Comparison of ENCODE assay signal across 26 cellular contexts in the genomic region with DNA sequence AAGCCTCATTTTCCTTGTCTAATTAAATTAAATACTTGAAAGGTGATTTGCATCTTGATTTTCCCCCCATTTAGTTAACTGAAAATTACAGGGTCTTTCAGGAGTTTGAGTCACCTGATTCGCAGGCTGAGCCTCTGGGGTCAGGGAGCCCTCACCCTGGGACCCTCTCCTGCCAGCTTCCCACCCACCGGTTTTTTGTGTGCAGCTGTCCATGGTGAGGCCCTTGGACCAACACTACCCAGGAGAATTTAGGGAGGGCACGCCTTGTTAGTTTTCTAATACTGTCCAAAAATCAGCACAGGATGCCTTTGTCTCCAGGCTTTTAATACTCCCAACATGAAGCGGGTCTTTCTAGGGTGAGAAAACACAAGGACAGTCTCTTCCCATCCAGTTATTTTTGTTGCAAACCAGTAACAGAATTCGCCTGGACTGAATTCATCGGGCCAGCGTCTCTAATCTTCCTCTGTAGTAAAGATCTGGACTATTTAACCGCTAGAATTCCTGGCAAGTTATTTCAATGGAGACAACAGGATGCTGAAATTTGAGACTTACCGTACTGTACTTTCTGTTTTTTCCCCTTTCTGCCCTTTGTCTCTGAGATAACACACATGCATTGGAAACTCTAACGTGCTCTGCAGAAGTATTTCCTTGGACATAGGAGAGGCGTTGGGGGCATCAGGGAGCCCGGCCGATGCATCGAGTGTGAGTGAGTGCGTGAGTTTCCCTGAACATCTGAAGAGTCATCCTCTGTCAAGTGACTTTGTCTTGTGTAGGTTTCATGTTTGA.
DNase-seq lines count a peak whose midpoint lies in the region; FAIRE-seq lines count a peak whose summit lies in the region.
"Had no signal": no experiment of that assay in that cellular context is flagged by ENCODE, and none has a peak within 500 bp of the region (broad histone marks: within the 10 kb centered on the region; RNA-seq: fewer than 3 reads in every experiment).

No MANE protein-coding gene starts in this region.

- H3K18ac ChIP-seq in mesenchymal stem cell (ENCODE audit: low read depth in 1 of 2, low read length in 2 of 2): no peak overlapping the region

- H3K9ac ChIP-seq in mesenchymal stem cell (ENCODE audit: low read length): peak overlapping the region; percentile 46
- H3K9ac ChIP-seq: BLaER1, parathyroid adenoma had no signal

- H3K27me3 ChIP-seq in mesenchymal stem cell (ENCODE audit: control insufficient read depth in 1 of 2, insufficient read depth in 1 of 2, low read length in 2 of 2): no peaks in the 10 kb centered on the region
- H3K27me3 ChIP-seq: BLaER1 had no signal

- H3K79me1 ChIP-seq in mesenchymal stem cell (replicated peaks; ENCODE audit: low read length, poor library complexity, severe bottlenecking): no peaks in the 10 kb centered on the region

- no peak overlapping the region for H3K4me2 ChIP-seq in mesenchymal stem cell (ENCODE audit: low read length, poor library complexity, severe bottlenecking)
- H3K4me2 ChIP-seq: BLaER1, PC-9 had no signal

- H3K4me1 ChIP-seq in mesenchymal stem cell (ENCODE audit: control insufficient read depth, insufficient read depth, low read depth, low read length): peaks cover 1% of the 10 kb centered on the region
- H3K4me1 ChIP-seq: BLaER1, parathyroid adenoma had no signal

- peak; percentile 78 for DNase-seq in NCI-H82 (lab: John Stamatoyannopoulos, UW)
- DNase-seq in NCI-H82 treated with DMSO at 0.1 percent for 48 hours (lab: John Stamatoyannopoulos, UW; ENCODE audit: unreplicated experiment): no peak
- DNase-seq in dermis blood vessel endothelial cell: peak; percentile 20
- DNase-seq in mesenchymal stem cell: no peak
- DNase-seq in urothelium cell line (ENCODE audit: low spot score): no peak
- DNase-seq in NCI-H1694 treated with DMSO at 0.1 percent for 48 hours (lab: John Stamatoyannopoulos, UW): no peak
- DNase-seq in activated CD4-positive, alpha-beta T cell treated with anti-CD3 and anti-CD28 coated beads, Interleukin-2, amount 50 U/mL, for 4 hours: no peak
- no peak for DNase-seq in NK-92 (lab: John Stamatoyannopoulos, UW; ENCODE audit: unreplicated experiment)
- DNase-seq: activated CD8-positive, alpha-beta memory T cell treated with anti-CD3 and anti-CD28 coated beads for 24 hours; activated T-cell treated with anti-CD3 and anti-CD28 coated beads, Interleukin-2, amount 50 U/mL, for 72 hours; cortex of kidney; GF-D8; left ventricle myocardium superior; NCI-H1417 treated with DMSO at 0.1 percent for 48 hours; NCI-H748 treated with DMSO at 0.1 percent for 48 hours; PC-9; stimulated activated CD4-positive, alpha-beta T cell treated with anti-CD3 and anti-CD28 coated beads, Interleukin-2, amount 100 ng/mL, for 48 hours; stimulated activated naive CD8-positive, alpha-beta T cell treated with anti-CD3 and anti-CD28 coated beads, Interleukin-15, amount 100 ng/mL, for 72 hours; T-helper 9 cell had no signal

- H3K27ac ChIP-seq in mesenchymal stem cell (ENCODE audit: low read length, poor library complexity, severe bottlenecking): no peak overlapping the region
- H3K27ac ChIP-seq: 22Rv1, BLaER1, epithelial cell of prostate, parathyroid adenoma, PC-9, SK-N-MC, skin epidermis had no signal

- no peaks in the 10 kb centered on the region for H3K9me3 ChIP-seq in mesenchymal stem cell (ENCODE audit: control insufficient read depth, low read length)
- H3K9me3 ChIP-seq: BLaER1 had no signal

- H3K36me3 ChIP-seq in mesenchymal stem cell (ENCODE audit: control insufficient read depth in 1 of 2, insufficient read depth in 2 of 2, low read depth in 1 of 2, low read length in 2 of 2): no peaks in the 10 kb centered on the region
- H3K36me3 ChIP-seq: BLaER1 had no signal

- H2AFZ ChIP-seq in mesenchymal stem cell (ENCODE audit: low read depth, low read length): no peak overlapping the region
- H2AFZ ChIP-seq: parathyroid adenoma, PC-9 had no signal

- peak; percentile 9 for FAIRE-seq in urothelium cell line (lab: Jason Lieb, UNC)
- FAIRE-seq: GM12891 had no signal

- H3K14ac ChIP-seq in mesenchymal stem cell (ENCODE audit: low read length in 2 of 2): no peak overlapping the region

- WGBS in mesenchymal stem cell: 93% methylated on average over 15 of the region's 15 CpGs

- no peak overlapping the region for H2BK12ac ChIP-seq in mesenchymal stem cell (ENCODE audit: low read length in 2 of 2)

- H2BK120ac ChIP-seq in mesenchymal stem cell (ENCODE audit: low read depth, low read length): no peak overlapping the region

- H2BK15ac ChIP-seq in mesenchymal stem cell (ENCODE audit: low read depth, poor library complexity, severe bottlenecking): peak overlapping the region; percentile 73

- H2AK5ac ChIP-seq in mesenchymal stem cell (ENCODE audit: low read length, severe bottlenecking): no peak overlapping the region

- H3K4me3 ChIP-seq in mesenchymal stem cell (ENCODE audit: insufficient read depth in 1 of 2, low read depth in 1 of 2, low read length in 2 of 2): peak overlapping the region in 1 of 2 experiments; percentile 43
- H3K4me3 ChIP-seq: BLaER1, PC-9, SK-N-MC, skin epidermis had no signal

- H3K23ac ChIP-seq in mesenchymal stem cell (ENCODE audit: low read length in 2 of 2): no peak overlapping the region

- H3K4ac ChIP-seq in mesenchymal stem cell (ENCODE audit: low read depth in 1 of 2, low read length in 2 of 2): no peak overlapping the region

- no peak overlapping the region for H4K8ac ChIP-seq in mesenchymal stem cell (ENCODE audit: low read length)

- no peak overlapping the region for H4K91ac ChIP-seq in mesenchymal stem cell (ENCODE audit: low read length)

- H2BK5ac ChIP-seq in mesenchymal stem cell (ENCODE audit: low read depth, low read length, poor library complexity, severe bottlenecking): no peak overlapping the region

Comparison
In these comparisons a context has a peak if more than half of its experiments do, and no peak if none do; other contexts are left out.
1. DNase-seq: peak in NCI-H82 (single experiment) and dermis blood vessel endothelial cell (single experiment); none in NCI-H82 treated with DMSO at 0.1 percent for 48 hours (single experiment), mesenchymal stem cell (single experiment), urothelium cell line (single experiment), NCI-H1694 treated with DMSO at 0.1 percent for 48 hours (single experiment), activated CD4-positive, alpha-beta T cell treated with anti-CD3 and anti-CD28 coated beads, Interleukin-2, amount 50 U/mL, for 4 hours (0 of 2) and NK-92 (single experiment).